In the genomic region with DNA sequence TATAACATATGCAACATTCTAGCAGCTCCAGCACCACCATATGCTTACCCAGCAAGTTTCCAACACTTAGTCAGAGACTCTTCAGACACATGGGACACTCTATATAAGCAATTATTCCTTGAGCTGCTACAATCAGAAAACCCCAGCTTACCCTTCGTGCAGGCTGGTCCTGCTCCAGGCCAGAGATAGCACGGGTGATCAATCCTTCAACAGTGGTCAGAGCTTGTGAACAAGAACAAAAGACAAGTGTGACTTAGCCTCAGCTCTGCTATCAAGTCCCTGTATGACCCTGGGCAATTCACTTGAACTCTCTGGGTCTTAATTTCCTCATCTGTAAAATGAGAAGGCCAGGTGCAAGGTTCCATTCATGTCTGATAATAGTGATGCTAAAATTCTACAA, we compare ENCODE assay signal across 12 cellular contexts. TPM values are rescaled to one million over a fixed set of nuclear protein-coding genes. Genes with fewer than 3 reads are reported as not detected.
DNase-seq lines count a peak whose midpoint lies in the region; ATAC-seq and TF ChIP-seq lines count a peak whose summit lies in the region.
"Had no signal": no experiment of that assay in that cellular context is flagged by ENCODE, and none has a peak within 500 bp of the region (broad histone marks: within the 10 kb centered on the region; RNA-seq: fewer than 3 reads in every experiment).

No MANE protein-coding gene starts in this region.

- intact Hi-C loops in activated T-helper 1 cell treated with anti-CD3 and anti-CD28 coated beads, Interleukin-12 subunit alpha, Interleukin-12 subunit beta, Interleukin-2, Interleukin-4 antibody, amounts not matched to agents 30 ng/mL and 10 ng/mL and 1 ng/mL, durations not matched to agents 14 hours and 24 hours and 36 hours (cut with micrococcal nuclease) = loop anchor here (5.0 kb wide), 2 partner anchors 241 to 541 kb away; a partner anchor contains a TSS
- intact Hi-C loops in CD14-positive monocyte (cut with micrococcal nuclease) = loop anchor here (5.0 to 10.0 kb wide), 2 partner anchors 446 to 538 kb away; a partner anchor contains a TSS

- no peak overlapping the region for H3K27ac ChIP-seq in BLaER1
- H3K27ac ChIP-seq in GM23338 (ENCODE audit: low read depth) = no peak overlapping the region

- H3K4me3 Mint-ChIP-seq in GM23338 = peak overlapping the region; percentile 96; the same call in 2 of the 3 replicates
- H3K4me3 Mint-ChIP-seq in activated T-helper 1 cell treated with anti-CD3 and anti-CD28 coated beads, Interleukin-12 subunit alpha, Interleukin-12 subunit beta, Interleukin-2, Interleukin-4 antibody, amounts not matched to agents 30 ng/mL and 10 ng/mL and 1 ng/mL, durations not matched to agents 14 hours and 24 hours and 36 hours = peak overlapping the region; percentile 90
- peak overlapping the region in 7 of 8 donors; percentile 77 to 99 (median 98) for H3K4me3 Mint-ChIP-seq in naive B cell
- no peak overlapping the region for H3K4me3 Mint-ChIP-seq in CD14-positive monocyte

- H3K27ac Mint-ChIP-seq in GM23338 (no peak overlapping the region), naive B cell (peak overlapping the region in 2 of 6 donors; percentile 50 to 94), CD14-positive monocyte (no peak overlapping the region)
- H3K27ac Mint-ChIP-seq in activated T-helper 1 cell treated with anti-CD3 and anti-CD28 coated beads, Interleukin-12 subunit alpha, Interleukin-12 subunit beta, Interleukin-2, Interleukin-4 antibody, amounts not matched to agents 30 ng/mL and 10 ng/mL and 1 ng/mL, durations not matched to agents 14 hours and 24 hours and 36 hours = no peak overlapping the region

- peaks cover 25% of the 10 kb centered on the region for H3K4me1 ChIP-seq in BLaER1
- H3K4me1 ChIP-seq in GM23338 (ENCODE audit: insufficient read depth) = peaks cover 10% of the 10 kb centered on the region

- no peaks in the 10 kb centered on the region for H3K9me3 Mint-ChIP-seq in GM23338
- H3K9me3 Mint-ChIP-seq in activated T-helper 1 cell treated with anti-CD3 and anti-CD28 coated beads, Interleukin-12 subunit alpha, Interleukin-12 subunit beta, Interleukin-2, Interleukin-4 antibody, amounts not matched to agents 30 ng/mL and 10 ng/mL and 1 ng/mL, durations not matched to agents 14 hours and 24 hours and 36 hours = no peaks in the 10 kb centered on the region
- H3K9me3 Mint-ChIP-seq in naive B cell = no peaks in the 10 kb centered on the region
- peaks cover 0 to 2% (median 0%) of the 10 kb centered on the region in 7 donors for H3K9me3 Mint-ChIP-seq in CD14-positive monocyte

- H3K36me3 Mint-ChIP-seq in GM23338 (ENCODE audit: low read depth) = peaks cover 55% of the 10 kb centered on the region
- H3K36me3 Mint-ChIP-seq in activated T-helper 1 cell treated with anti-CD3 and anti-CD28 coated beads, Interleukin-12 subunit alpha, Interleukin-12 subunit beta, Interleukin-2, Interleukin-4 antibody, amounts not matched to agents 30 ng/mL and 10 ng/mL and 1 ng/mL, durations not matched to agents 14 hours and 24 hours and 36 hours (ENCODE audit: low read depth) = peaks cover 53% of the 10 kb centered on the region
- peaks cover 21 to 24% of the 10 kb centered on the region in 2 donors for H3K36me3 Mint-ChIP-seq in naive B cell
- H3K36me3 Mint-ChIP-seq in CD14-positive monocyte = peaks cover 52 to 59% of the 10 kb centered on the region in 2 donors

- ATAC-seq in GM23338 (no peak), naive B cell (ENCODE audit: low read depth in 2 of 2) (no peak), HG02885 (IDR thresholded peaks at IDR 0.05; ENCODE audit: poor library complexity, unreplicated experiment) (no peak), HG02759 (IDR thresholded peaks at IDR 0.05; ENCODE audit: unreplicated experiment) (no peak)

- peaks cover 10% of the 10 kb centered on the region for H3K27me3 Mint-ChIP-seq in GM23338 (ENCODE audit: insufficient read depth, low read depth, poor library complexity)
- H3K27me3 Mint-ChIP-seq in activated T-helper 1 cell treated with anti-CD3 and anti-CD28 coated beads, Interleukin-12 subunit alpha, Interleukin-12 subunit beta, Interleukin-2, Interleukin-4 antibody, amounts not matched to agents 30 ng/mL and 10 ng/mL and 1 ng/mL, durations not matched to agents 14 hours and 24 hours and 36 hours (ENCODE audit: insufficient read depth) = no peaks in the 10 kb centered on the region
- H3K27me3 Mint-ChIP-seq in naive B cell = peaks cover 0 to 9% (median 0%) of the 10 kb centered on the region in 3 donors
- H3K27me3 Mint-ChIP-seq in CD14-positive monocyte (ENCODE audit: low read depth in 3 of 3) = peaks cover 4 to 9% (median 6%) of the 10 kb centered on the region in 3 donors

- H3K79me2 ChIP-seq in GM23338 (replicated peaks; ENCODE audit: insufficient read depth) = peaks cover 18% of the 10 kb centered on the region

- H3K9ac ChIP-seq in BLaER1 = 0 out of 2 replicates have a peak overlapping the region, but pooled peaks have one; percentile 90

- H3F3A ChIP-seq in GM23338 (replicated peaks; ENCODE audit: low read depth) = peaks cover 2% of the 10 kb centered on the region; the same call in 1 of the 2 replicates

- H2AFZ ChIP-seq in GM23338 = no peak overlapping the region

- H3K9me2 ChIP-seq in GM23338 (ENCODE audit: insufficient read depth) = no peaks in the 10 kb centered on the region

- H3K4me3 ChIP-seq in BLaER1 (peak overlapping the region; percentile 96), GM23338 (no peak overlapping the region)

- no peaks in the 10 kb centered on the region for H3K9me3 ChIP-seq in BLaER1

- H4K20me1 ChIP-seq in BLaER1 (no peaks in the 10 kb centered on the region; the same call in 1 of the 2 replicates), GM23338 (replicated peaks; ENCODE audit: insufficient read depth) (peaks cover 14% of the 10 kb centered on the region; the same call in 1 of the 2 replicates)

- H3K4me2 ChIP-seq in BLaER1 = peak overlapping the region; percentile 94
- H3K4me2 ChIP-seq in GM23338 = no peak overlapping the region; the same call in 1 of the 2 replicates

- DNase-seq in GM23338 (ENCODE audit: low spot score) = no peak
- no peak for DNase-seq in activated T-helper 1 cell treated with anti-CD3 and anti-CD28 coated beads, Interleukin-12 subunit alpha, Interleukin-12 subunit beta, Interleukin-2, Interleukin-4 antibody, amounts not matched to agents 30 ng/mL and 10 ng/mL and 1 ng/mL, durations not matched to agents 14 hours and 24 hours and 36 hours (ENCODE audit: low spot score)
- no peak for DNase-seq in naive B cell
- DNase-seq in CD14-positive monocyte (ENCODE audit: low spot score) = no peak
- DNase-seq in NCI-H524 (lab: John Stamatoyannopoulos, UW) = no peak
- DNase-seq: midbrain; NCI-H1694 treated with DMSO at 0.1 percent for 48 hours; OCI-M1; stimulated activated CD4-positive, alpha-beta T cell treated with anti-CD3 and anti-CD28 coated beads, Interleukin-12 subunit alpha, Interleukin-12 subunit beta, amount 100 ng/mL, for 4 hours had no signal

- TF ChIP-seq CTCF in GM23338 (conservative IDR thresholded peaks at IDR 0.05; ENCODE audit: low read depth in 2 of 2) (no peak), CD14-positive monocyte (IDR thresholded peaks at IDR 0.05) (no peak)

- peaks cover 14% of the 10 kb centered on the region for H3K4me1 Mint-ChIP-seq in GM23338
- H3K4me1 Mint-ChIP-seq in activated T-helper 1 cell treated with anti-CD3 and anti-CD28 coated beads, Interleukin-12 subunit alpha, Interleukin-12 subunit beta, Interleukin-2, Interleukin-4 antibody, amounts not matched to agents 30 ng/mL and 10 ng/mL and 1 ng/mL, durations not matched to agents 14 hours and 24 hours and 36 hours (ENCODE audit: low read depth) = peaks cover 63% of the 10 kb centered on the region
- peaks cover 20 to 39% (median 34%) of the 10 kb centered on the region in 3 donors for H3K4me1 Mint-ChIP-seq in naive B cell
- peaks cover 26% of the 10 kb centered on the region for H3K4me1 Mint-ChIP-seq in CD14-positive monocyte

- H3K27me3 ChIP-seq in BLaER1 = no peaks in the 10 kb centered on the region
- H3K27me3 ChIP-seq in GM23338 (ENCODE audit: insufficient read depth) = no peaks in the 10 kb centered on the region

- H3K36me3 ChIP-seq in BLaER1 (peaks cover 55% of the 10 kb centered on the region), GM23338 (ENCODE audit: insufficient read depth) (peaks cover 48% of the 10 kb centered on the region)

RNA-seq across cellular contexts. Expression of a gene that starts 1.5 kb away (rescaled TPM):
- total RNA-seq in GM23338 (2014; rRNA removed; shearing (Covaris generic)) = 52.0 and 96.7 TPM in 2 replicates
- polyA plus RNA-seq in GM23338 (2016; fragmentation: Nextera tagmentation; extraction: Ambion mirVana) = 46.8 and 55.4 TPM in 2 replicates
- total RNA-seq in activated T-helper 1 cell treated with anti-CD3 and anti-CD28 coated beads, Interleukin-12 subunit alpha, Interleukin-12 subunit beta, Interleukin-2, Interleukin-4 antibody, amounts not matched to agents 30 ng/mL and 10 ng/mL and 1 ng/mL, durations not matched to agents 14 hours and 24 hours and 36 hours = 104 TPM in 2 replicates
- polyA plus RNA-seq in naive B cell (ENCODE audit: low read depth in 6 of 6) = 10 to 100 TPM; 36.9 to 51.1 (median 45.0) TPM
- polyA plus RNA-seq in CD14-positive monocyte = 10 to 100 TPM; 35.2 to 35.5 TPM

RNA-seq across cellular contexts. Expression of a gene that starts 5.3 kb away (rescaled TPM):
- 0.16 and 0.35 TPM in 2 replicates for total RNA-seq in GM23338 (2014; rRNA removed; shearing (Covaris generic))
- polyA plus RNA-seq in GM23338 (2016; fragmentation: Nextera tagmentation; extraction: Ambion mirVana) = 0.18 TPM in 1 of 2 replicates, not detected in the other
- not detected in 2 replicates for total RNA-seq in activated T-helper 1 cell treated with anti-CD3 and anti-CD28 coated beads, Interleukin-12 subunit alpha, Interleukin-12 subunit beta, Interleukin-2, Interleukin-4 antibody, amounts not matched to agents 30 ng/mL and 10 ng/mL and 1 ng/mL, durations not matched to agents 14 hours and 24 hours and 36 hours
- not detected for polyA plus RNA-seq in naive B cell (ENCODE audit: low read depth in 6 of 6)
- polyA plus RNA-seq in CD14-positive monocyte = not detected

RNA-seq across cellular contexts. Expression of a gene that starts 13.6 kb away (rescaled TPM):
- total RNA-seq in GM23338 (2014; rRNA removed; shearing (Covaris generic)) = 17.6 and 24.8 TPM in 2 replicates
- polyA plus RNA-seq in GM23338 (2016; fragmentation: Nextera tagmentation; extraction: Ambion mirVana) (13.4 and 17.0 TPM in 2 replicates), naive B cell (ENCODE audit: low read depth in 6 of 6) (10 to 100 TPM in 4 of 6 donors, 1 to 10 TPM in 2; 5.0 to 17.7 (median 13.6) TPM), CD14-positive monocyte (1 to 10 TPM; 4.2 to 5.3 TPM)
- 30.0 and 33.4 TPM in 2 replicates for total RNA-seq in activated T-helper 1 cell treated with anti-CD3 and anti-CD28 coated beads, Interleukin-12 subunit alpha, Interleukin-12 subunit beta, Interleukin-2, Interleukin-4 antibody, amounts not matched to agents 30 ng/mL and 10 ng/mL and 1 ng/mL, durations not matched to agents 14 hours and 24 hours and 36 hours

RNA-seq across cellular contexts. Expression of a gene that starts 36.7 kb away (rescaled TPM):
- total RNA-seq in GM23338 (2014; rRNA removed; shearing (Covaris generic)) = not detected in 2 replicates
- polyA plus RNA-seq in GM23338 (2016; fragmentation: Nextera tagmentation; extraction: Ambion mirVana) (not detected in 2 replicates), naive B cell (ENCODE audit: low read depth in 6 of 6) (not detected), CD14-positive monocyte (not detected)
- not detected in 2 replicates for total RNA-seq in activated T-helper 1 cell treated with anti-CD3 and anti-CD28 coated beads, Interleukin-12 subunit alpha, Interleukin-12 subunit beta, Interleukin-2, Interleukin-4 antibody, amounts not matched to agents 30 ng/mL and 10 ng/mL and 1 ng/mL, durations not matched to agents 14 hours and 24 hours and 36 hours

RNA-seq across cellular contexts. Expression of a gene that starts 43.3 kb away (rescaled TPM):
- total RNA-seq in GM23338 (2014; rRNA removed; shearing (Covaris generic)) = not detected in 2 replicates
- polyA plus RNA-seq in GM23338 (2016; fragmentation: Nextera tagmentation; extraction: Ambion mirVana) (not detected in 2 replicates), naive B cell (ENCODE audit: low read depth in 6 of 6) (not detected), CD14-positive monocyte (not detected)
- total RNA-seq in activated T-helper 1 cell treated with anti-CD3 and anti-CD28 coated beads, Interleukin-12 subunit alpha, Interleukin-12 subunit beta, Interleukin-2, Interleukin-4 antibody, amounts not matched to agents 30 ng/mL and 10 ng/mL and 1 ng/mL, durations not matched to agents 14 hours and 24 hours and 36 hours = not detected in 2 replicates

Comparison
In these comparisons a context has a peak if more than half of its experiments do, and no peak if none do; other contexts are left out.
1. H3K4me3 Mint-ChIP-seq: peak in GM23338 (single experiment), activated T-helper 1 cell treated with anti-CD3 and anti-CD28 coated beads, Interleukin-12 subunit alpha, Interleukin-12 subunit beta, Interleukin-2, Interleukin-4 antibody, amounts not matched to agents 30 ng/mL and 10 ng/mL and 1 ng/mL, durations not matched to agents 14 hours and 24 hours and 36 hours (single experiment) and naive B cell (7 of 8); none in CD14-positive monocyte (0 of 2).